In genomic region chr2:221561770-221562169, GRCh38 we compare ENCODE assay signal across 16 cellular contexts. TPM values are rescaled to one million over a fixed set of nuclear protein-coding genes. Genes with fewer than 3 reads are reported as not detected.
DNase-seq lines count a peak whose midpoint lies in the region; ATAC-seq and TF ChIP-seq lines count a peak whose summit lies in the region.
"Had no signal": no experiment of that assay in that cellular context is flagged by ENCODE, and none has a peak within 500 bp of the region (broad histone marks: within the 10 kb centered on the region; RNA-seq: fewer than 3 reads in every experiment).

No MANE protein-coding gene starts in this region.

- DNase-seq in T-helper 17 cell (no peak), dorsolateral prefrontal cortex (no peak), neural crest cell (ENCODE audit: low read depth, low spot score) (no peak), superior temporal gyrus (ENCODE audit: extremely low spot score) (peak; percentile 19), hippocampal formation (lab: John Stamatoyannopoulos, UW) (no peak), T-helper 9 cell (no peak)
- DNase-seq: Caco-2; CD4-positive, CD25-positive, alpha-beta regulatory T cell; CD8-positive, alpha-beta T cell; DMS153; DND-41; GM23248; H7 had no signal

- TF ChIP-seq CTCF in dorsolateral prefrontal cortex (IDR thresholded peaks at IDR 0.05 in 54 of 56, conservative IDR thresholded peaks at IDR 0.05 in 2 of 56; ENCODE audit: low read depth in 1 of 56, partially characterized antibody in 56 of 56) = no peak
- TF ChIP-seq CTCF in neural crest cell (conservative IDR thresholded peaks at IDR 0.05) = no peak

- no peaks in the 10 kb centered on the region for H3K9me3 Mint-ChIP-seq in neural crest cell
- H3K9me3 Mint-ChIP-seq: CD8-positive, alpha-beta T cell had no signal

- H3K4me3 ChIP-seq in dorsolateral prefrontal cortex = peak overlapping the region in 31 of 59 donors; percentile 1 to 85 (median 25)
- H3K4me3 ChIP-seq: BLaER1, GM23248 had no signal

- H3K27me3 Mint-ChIP-seq in T-helper 17 cell (no peaks in the 10 kb centered on the region), neural crest cell (ENCODE audit: low read depth) (peaks cover 13% of the 10 kb centered on the region)

- H3K4me1 Mint-ChIP-seq in T-helper 17 cell = peaks cover 49% of the 10 kb centered on the region
- H3K4me1 Mint-ChIP-seq in neural crest cell = peaks cover 86% of the 10 kb centered on the region

- H3K9me3 ChIP-seq in T-helper 17 cell (ENCODE audit: control insufficient read depth, low read length, poor library complexity, severe bottlenecking) = no peaks in the 10 kb centered on the region
- H3K9me3 ChIP-seq: BLaER1, Caco-2 had no signal

- H3K27ac Mint-ChIP-seq in T-helper 17 cell = no peak overlapping the region
- H3K27ac Mint-ChIP-seq in neural crest cell (ENCODE audit: unreplicated experiment) = no peak overlapping the region
- H3K27ac Mint-ChIP-seq: CD4-positive, CD25-positive, alpha-beta regulatory T cell; CD8-positive, alpha-beta T cell had no signal

- ATAC-seq in T-helper 17 cell (no peak), GM18873 (IDR thresholded peaks at IDR 0.05; ENCODE audit: low FRiP score, unreplicated experiment) (no peak)
- ATAC-seq: CD8-positive, alpha-beta T cell had no signal

- peaks cover 0 to 7% (median 0%) of the 10 kb centered on the region in 45 donors for H3K27me3 ChIP-seq in dorsolateral prefrontal cortex
- H3K27me3 ChIP-seq: BLaER1 had no signal

- intact Hi-C loops in dorsolateral prefrontal cortex (cut with DNase I) = no loop called here

- H3K36me3 Mint-ChIP-seq in T-helper 17 cell (ENCODE audit: low read depth) = peaks cover 10% of the 10 kb centered on the region
- peaks cover 10% of the 10 kb centered on the region for H3K36me3 Mint-ChIP-seq in neural crest cell (ENCODE audit: low read depth)

- H3K27ac ChIP-seq in dorsolateral prefrontal cortex = no peak overlapping the region
- H3K27ac ChIP-seq: BLaER1, C4-2B, GM23248 had no signal

- H3K4me3 Mint-ChIP-seq in T-helper 17 cell (peak overlapping the region; percentile 45), neural crest cell (peak overlapping the region; percentile 5)
- H3K4me3 Mint-ChIP-seq: CD4-positive, CD25-positive, alpha-beta regulatory T cell; CD8-positive, alpha-beta T cell had no signal

RNA-seq across cellular contexts. Expression of gene EPHA4, which starts 10.3 kb away (rescaled TPM):
- total RNA-seq in T-helper 17 cell (10 to 100 TPM; 70.7 to 88.2 TPM), dorsolateral prefrontal cortex (100 to 1,000 TPM in 117 of 120 experiments, 10 to 100 TPM in 3; 61.1 to 341 (median 199) TPM), neural crest cell (105 and 108 TPM in 2 replicates)
